ENCODE assay signal across 8 cellular contexts in the genomic region with DNA sequence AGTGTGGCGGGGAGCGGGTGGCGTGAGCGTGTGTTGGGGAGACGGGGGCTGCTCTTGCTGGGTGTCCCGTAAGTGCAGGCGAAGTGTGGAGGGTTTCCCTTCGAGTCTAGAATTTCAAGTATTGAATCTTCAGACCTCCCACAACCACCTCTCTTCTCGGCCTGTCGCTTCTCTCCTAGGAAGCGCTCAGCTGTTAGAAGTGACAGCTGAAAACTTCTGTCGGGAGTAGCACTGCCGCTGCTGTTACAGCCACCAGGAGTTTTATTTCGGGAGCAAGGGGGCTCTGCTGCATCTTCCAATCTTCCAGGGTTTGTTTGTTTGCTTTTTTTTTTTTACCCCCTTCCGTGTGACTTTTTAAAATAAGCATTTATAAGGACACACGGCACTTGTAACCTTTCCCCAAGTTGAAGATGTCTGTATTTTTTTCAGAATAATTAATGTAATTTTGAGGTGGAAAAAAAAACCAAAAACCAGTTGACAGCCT. TPM values are rescaled to one million over a fixed set of nuclear protein-coding genes. Genes with fewer than 3 reads are reported as not detected.
DNase-seq lines count a peak whose midpoint lies in the region; ATAC-seq, FAIRE-seq and TF ChIP-seq lines count a peak whose summit lies in the region.

No MANE protein-coding gene starts in this region.

- WGBS in adrenal gland, 4 donors: 0 to 1% (median 0%) methylated on average over 13 to 16 of the region's 16 CpGs

- peak overlapping the region; percentile 90 for H3K4me3 ChIP-seq in AG04450 (ENCODE audit: low read depth, low read length)
- H3K4me3 ChIP-seq in GM06990 (replicated peaks; ENCODE audit: low read depth, low read length): peak overlapping the region; percentile 89
- peak overlapping the region in 3 of 4 donors; percentile 61 to 98 (median 92) for H3K4me3 ChIP-seq in adrenal gland
- H3K4me3 ChIP-seq in iPS-15b (ENCODE audit: low read depth, low read length): peak overlapping the region; percentile 50
- H3K4me3 ChIP-seq in skin epidermis: peak overlapping the region; percentile 81 to 99 (median 94)

- H3K27me3 ChIP-seq in AG04450 (ENCODE audit: control insufficient read depth, insufficient read depth, low read length) (no peaks in the 10 kb centered on the region), GM06990 (replicated peaks; ENCODE audit: control insufficient read depth, insufficient read depth, low read length) (no peaks in the 10 kb centered on the region), adrenal gland (no peaks in the 10 kb centered on the region), iPS-15b (ENCODE audit: control insufficient read depth, insufficient read depth, low read length) (no peaks in the 10 kb centered on the region)

- H3K9ac ChIP-seq in iPS-15b (ENCODE audit: low read depth, low read length): peak overlapping the region; percentile 70

- POLR2A ChIA-PET in AG04450 (lab: Yijun Ruan, JAX): interaction anchor here (0.7 kb wide), 1 partner anchor 50 kb away, joined by 5 read pairs; no protein-coding TSS in a partner anchor

- no peak for DNase-seq in AG04450 (ENCODE audit: low read depth, low spot score)
- no peak for DNase-seq in GM06990 (ENCODE audit: extremely low read depth, insufficient read length)
- DNase-seq in M059J (ENCODE audit: low read depth): peak; percentile 50
- peak in 4 of 7 donors; percentile 15 to 45 (median 42) for DNase-seq in adrenal gland
- no peak for DNase-seq in GM12891 (ENCODE audit: insufficient read length, low spot score)

- TF ChIP-seq POLR2A in adrenal gland (IDR thresholded peaks at IDR 0.05) (no peak), GM12891 (IDR thresholded peaks at IDR 0.05; ENCODE audit: low read depth, low read length) (no peak)

- H3K27ac ChIP-seq in AG04450 (ENCODE audit: low read depth, low read length) (peak overlapping the region; percentile 70), adrenal gland (peak overlapping the region; percentile 34 to 95 (median 88)), skin epidermis (peak overlapping the region; percentile 71 to 99 (median 95))

- ATAC-seq in HG02588 (IDR thresholded peaks at IDR 0.05; ENCODE audit: unreplicated experiment): no peak

- H3K4me1 ChIP-seq in adrenal gland (replicated peaks in 1 of 2): peaks cover 14 to 27% of the 10 kb centered on the region in 2 donors
- H3K4me1 ChIP-seq in iPS-15b (ENCODE audit: control insufficient read depth, insufficient read depth, low read length): peaks cover 3% of the 10 kb centered on the region

- FAIRE-seq in GM12891 (lab: Jason Lieb, UNC): no peak

- intact Hi-C loops in adrenal gland (cut with DNase I): no loop called here

- H3K36me3 ChIP-seq in GM06990 (ENCODE audit: control insufficient read depth, insufficient read depth, low read length) (no peaks in the 10 kb centered on the region), adrenal gland (replicated peaks in 1 of 2) (peaks cover 0 to 3% of the 10 kb centered on the region in 2 donors), iPS-15b (ENCODE audit: control insufficient read depth, insufficient read depth, low read length) (no peaks in the 10 kb centered on the region)

- CTCF ChIA-PET in AG04450 (lab: Charles Lee): interaction anchor here (0.9 to 1.6 kb wide), 2 partner anchors 21 to 140 kb away, joined by 4 to 8 read pairs; no protein-coding TSS in a partner anchor

- no peaks in the 10 kb centered on the region for H3K9me3 ChIP-seq in AG04450 (ENCODE audit: control insufficient read depth, insufficient read depth, low read length)
- H3K9me3 ChIP-seq in adrenal gland (replicated peaks in 1 of 3): no peaks in the 10 kb centered on the region
- H3K9me3 ChIP-seq in iPS-15b (ENCODE audit: control insufficient read depth, insufficient read depth, low read length): no peaks in the 10 kb centered on the region

- TF ChIP-seq CTCF in AG04450 (IDR thresholded peaks at IDR 0.05; ENCODE audit: low read depth, low read length) (no peak), GM06990 (IDR thresholded peaks at IDR 0.05; ENCODE audit: insufficient read depth, low read length, poor library complexity, severe bottlenecking) (no peak), adrenal gland (IDR thresholded peaks at IDR 0.05) (peak in 2 of 6 experiments; percentile 5 to 10)

TF ChIP-seq in GM12891, 5 proteins besides CTCF, POLR2A, EP300 and RAD21:
- no peak for TF ChIP-seq POLR2AphosphoS5 (IDR thresholded peaks at IDR 0.05; ENCODE audit: low read depth, low read length)
- no peak for TF ChIP-seq POU2F2 (IDR thresholded peaks at IDR 0.05; ENCODE audit: low read depth, low read length)
- no peak for TF ChIP-seq PAX5 (IDR thresholded peaks at IDR 0.05; ENCODE audit: insufficient read depth, low read length, severe bottlenecking)
- TF ChIP-seq TAF1 (IDR thresholded peaks at IDR 0.05; ENCODE audit: low read depth, low read length): no peak
- TF ChIP-seq SPI1 (IDR thresholded peaks at IDR 0.05; ENCODE audit: low read depth, low read length): no peak

RNA-seq across cellular contexts. Expression of gene RPS6KB1, which starts 0.7 kb away (rescaled TPM):
- polyA plus RNA-seq in AG04450 (2011; rRNA removed): 19.1 and 21.9 TPM in 2 replicates
- 15.7 and 21.8 TPM in 2 replicates for polyA minus RNA-seq in AG04450 (2011; rRNA and poly(A)+ RNA removed)
- 15.7 and 25.0 TPM in 2 replicates for total RNA-seq in M059J (2014; rRNA removed; shearing (Covaris generic))
- 10 to 100 TPM; 20.9 to 49.0 (median 38.2) TPM for total RNA-seq in adrenal gland
- polyA plus RNA-seq in adrenal gland: 10 to 100 TPM; 13.2 to 37.4 (median 16.7) TPM
- polyA plus RNA-seq in GM12891 (2012; ENCODE audit: low read depth, missing spikeins): 10.6 TPM

RNA-seq across cellular contexts. Expression of gene TUBD1, which starts 0.9 kb away (rescaled TPM):
- 3.9 and 5.1 TPM in 2 replicates for polyA plus RNA-seq in AG04450 (2011; rRNA removed)
- 3.4 and 6.0 TPM in 2 replicates for polyA minus RNA-seq in AG04450 (2011; rRNA and poly(A)+ RNA removed)
- 9.2 and 11.4 TPM in 2 replicates for total RNA-seq in M059J (2014; rRNA removed; shearing (Covaris generic))
- total RNA-seq in adrenal gland: 10 to 100 TPM in 3 of 8 donors, 1 to 10 TPM in 5; 3.1 to 14.1 (median 7.7) TPM
- polyA plus RNA-seq in adrenal gland: 10 to 100 TPM in 1 of 3 donors, 1 to 10 TPM in 2; 6.0 to 10.2 (median 7.1) TPM
- 2.2 TPM for polyA plus RNA-seq in GM12891 (2012; ENCODE audit: low read depth, missing spikeins)

Comparison
In these comparisons a context has a peak if more than half of its experiments do, and no peak if none do; other contexts are left out.
1. DNase-seq: peak in M059J (single experiment) and adrenal gland (4 of 7); none in AG04450 (single experiment), GM06990 (single experiment) and GM12891 (single experiment).
2. Peak in every context shown above with its lines, with median percentiles within 50 percentile points of each other: H3K27ac ChIP-seq and H3K4me3 ChIP-seq.